Comparison of ENCODE assay signal across 16 cellular contexts in the genomic region with DNA sequence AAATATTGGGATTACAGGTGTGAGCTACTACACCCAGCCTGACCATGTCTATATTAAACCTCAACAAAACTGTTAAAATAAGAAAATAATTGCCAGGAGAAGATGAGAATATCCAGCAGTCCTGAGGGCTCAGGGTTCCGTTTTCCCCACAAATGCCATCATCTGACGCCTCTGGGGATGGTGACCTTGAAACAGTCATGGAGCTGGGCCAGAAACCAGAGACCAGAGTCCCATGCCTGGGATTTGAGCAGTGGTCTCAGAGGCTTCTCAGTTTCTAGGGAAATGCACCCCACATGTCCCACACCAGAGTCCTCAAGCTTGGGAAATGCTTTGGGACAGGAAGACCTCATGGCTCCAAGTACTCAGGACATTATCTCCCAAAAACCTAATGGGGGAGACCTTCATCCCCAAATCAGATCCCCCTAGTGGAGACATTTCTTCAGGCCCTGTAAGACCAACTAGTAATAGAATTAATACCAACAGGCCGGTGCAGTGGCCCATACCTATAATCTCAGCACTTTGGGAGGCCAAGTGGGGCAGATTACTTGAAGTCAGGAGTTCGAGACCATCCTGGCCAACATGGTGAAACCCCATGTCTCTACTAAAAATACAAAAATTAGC. TPM values are rescaled to one million over a fixed set of nuclear protein-coding genes. Genes with fewer than 3 reads are reported as not detected.
DNase-seq lines count a peak whose midpoint lies in the region; ATAC-seq and TF ChIP-seq lines count a peak whose summit lies in the region.
"Had no signal": no experiment of that assay in that cellular context is flagged by ENCODE, and none has a peak within 500 bp of the region (broad histone marks: within the 10 kb centered on the region; RNA-seq: fewer than 3 reads in every experiment).

No MANE protein-coding gene starts in this region.

- intact Hi-C loops in PC-9 (cut with micrococcal nuclease; ENCODE audit: unreplicated experiment): loop anchor here (10.0 kb wide), 1 partner anchor 138 kb away; the partner anchor contains the start of gene RPL18A

- no peak overlapping the region for H3K4me2 ChIP-seq in PC-9

- no peaks in the 10 kb centered on the region for H3K27me3 ChIP-seq in AG04450 (ENCODE audit: control insufficient read depth, insufficient read depth, low read length)
- no peaks in the 10 kb centered on the region for H3K27me3 ChIP-seq in PC-9 (ENCODE audit: insufficient read depth, low read depth)
- H3K27me3 ChIP-seq: Peyer's patch, transverse colon had no signal

- TF ChIP-seq CTCF in AG04450 (IDR thresholded peaks at IDR 0.05; ENCODE audit: low read depth, low read length) (peak; percentile 29), GM12874 (IDR thresholded peaks at IDR 0.05; ENCODE audit: insufficient read depth, low read depth, low read length) (0 out of 2 replicates have a peak, but pooled peaks have one; percentile 26), PC-9 (conservative IDR thresholded peaks at IDR 0.05) (peak; percentile 42; the same call in 1 of the 2 replicates), fibroblast of villous mesenchyme (IDR thresholded peaks at IDR 0.05; ENCODE audit: insufficient read depth, low read depth, low read length) (peak; percentile 6)

- H3K79me2 ChIP-seq in PC-9 (ENCODE audit: low read depth): peaks cover 18% of the 10 kb centered on the region

- CTCF ChIA-PET in AG04450 (lab: Charles Lee): interaction anchor here (1.0 kb wide), 1 partner anchor 67 kb away, joined by 4 read pairs; no protein-coding TSS in a partner anchor
- CTCF ChIA-PET in PC-9 (lab: Charles Lee): interaction anchor here (0.7 kb wide), 1 partner anchor 58 kb away, joined by 3 read pairs; no protein-coding TSS in a partner anchor

- H3K9me3 ChIP-seq in AG04450 (ENCODE audit: control insufficient read depth, insufficient read depth, low read length): no peaks in the 10 kb centered on the region; the same call in 1 of the 2 replicates
- no peaks in the 10 kb centered on the region for H3K9me3 ChIP-seq in PC-9 (ENCODE audit: insufficient read depth, low read depth)
- H3K9me3 ChIP-seq: Peyer's patch, transverse colon had no signal

- ATAC-seq in GM21737 (IDR thresholded peaks at IDR 0.05; ENCODE audit: unreplicated experiment): no peak

- H3K4me1 ChIP-seq in PC-9 (replicated peaks; ENCODE audit: insufficient read depth): peaks cover 31% of the 10 kb centered on the region

- no TSS peak for BruUV-seq in PC-9 (replicated peaks; lab: Mats Ljungman, UMichigan)

- DNase-seq in AG04450 (ENCODE audit: low read depth, low spot score) (no peak), PC-9 (no peak), fibroblast of villous mesenchyme (ENCODE audit: low read depth) (no peak), NCI-H2107 (lab: John Stamatoyannopoulos, UW) (no peak), NCI-H2029 treated with DMSO at 0.1 percent for 48 hours (lab: John Stamatoyannopoulos, UW) (no peak)
- DNase-seq in effector CD8-positive, alpha-beta T cell (lab: John Stamatoyannopoulos, UW): no peak
- DNase-seq: activated CD4-positive, alpha-beta T cell treated with anti-CD3 and anti-CD28 coated beads, Interleukin-2, amount 10 ng/mL, durations not matched to agents 7 days and 5 days; effector memory CD4-positive, alpha-beta T cell; NCI-H1092; Peyer's patch; stimulated activated CD4-positive, alpha-beta T cell treated with anti-CD3 and anti-CD28 coated beads, Interleukin-1b, Interleukin-23, amount 100 ng/mL, for 48 hours; stimulated activated CD8-positive, alpha-beta memory T cell treated with anti-CD3 and anti-CD28 coated beads, Interleukin-4, amount 100 ng/mL, for 48 hours; transverse colon had no signal

- H3K27ac ChIP-seq in AG04450 (ENCODE audit: low read depth, low read length): no peak overlapping the region
- no peak overlapping the region for H3K27ac ChIP-seq in PC-9
- H3K27ac ChIP-seq: Peyer's patch had no signal

- H2AFZ ChIP-seq in PC-9: no peak overlapping the region

- peaks cover 18% of the 10 kb centered on the region; the same call in 1 of the 2 replicates for H3F3A ChIP-seq in PC-9 (ENCODE audit: insufficient read depth, low read depth)

- H3K4me3 ChIP-seq in AG04450 (ENCODE audit: low read depth, low read length) (no peak overlapping the region), PC-9 (no peak overlapping the region), fibroblast of villous mesenchyme (ENCODE audit: low read depth, low read length) (no peak overlapping the region)
- H3K4me3 ChIP-seq: HAP-1, Peyer's patch, transverse colon had no signal

- POLR2A ChIA-PET in AG04450 (lab: Yijun Ruan, JAX): interaction anchor here (0.7 kb wide), 1 partner anchor 36 kb away, joined by 12 read pairs; no protein-coding TSS in a partner anchor
- POLR2A ChIA-PET in PC-9 (lab: Charles Lee; ENCODE audit: unreplicated experiment): no interaction called here

- H3K9me2 ChIP-seq in PC-9 (ENCODE audit: insufficient read depth): no peaks in the 10 kb centered on the region

- H4K20me1 ChIP-seq in PC-9 (ENCODE audit: insufficient read depth): peaks cover 17% of the 10 kb centered on the region

- H3K36me3 ChIP-seq in PC-9 (ENCODE audit: low read depth): no peaks in the 10 kb centered on the region
- H3K36me3 ChIP-seq: Peyer's patch, transverse colon had no signal

RNA-seq across cellular contexts. Expression of gene MAP1S, which starts 2.9 kb away (rescaled TPM):
- polyA plus RNA-seq in AG04450 (2011; rRNA removed): 8.2 and 14.3 TPM in 2 replicates
- polyA minus RNA-seq in AG04450 (2011; rRNA and poly(A)+ RNA removed): 24.8 and 32.0 TPM in 2 replicates
- total RNA-seq in PC-9 (2021) (74.6 and 86.9 TPM in 2 replicates), fibroblast of villous mesenchyme (14.8 and 15.1 TPM in 2 replicates)

RNA-seq across cellular contexts. Expression of gene UNC13A, which starts 28.3 kb away (rescaled TPM):
- polyA plus RNA-seq in AG04450 (2011; rRNA removed): 0.04 and 0.05 TPM in 2 replicates
- 0.05 and 0.17 TPM in 2 replicates for polyA minus RNA-seq in AG04450 (2011; rRNA and poly(A)+ RNA removed)
- total RNA-seq in PC-9 (2021) (0.17 and 0.20 TPM in 2 replicates), fibroblast of villous mesenchyme (under 0.01 and 0.64 TPM in 2 replicates)

RNA-seq across cellular contexts. Expression of gene FCHO1, which starts 34.9 kb away (rescaled TPM):
- polyA plus RNA-seq in AG04450 (2011; rRNA removed): 0.15 and 0.35 TPM in 2 replicates
- polyA minus RNA-seq in AG04450 (2011; rRNA and poly(A)+ RNA removed): 0.28 and 0.65 TPM in 2 replicates
- total RNA-seq in PC-9 (2021) (34.8 and 36.5 TPM in 2 replicates), fibroblast of villous mesenchyme (0.43 and 0.64 TPM in 2 replicates)

Comparison
In these comparisons a context has a peak if more than half of its experiments do, and no peak if none do; other contexts are left out.
1. RNA of gene FCHO1, which starts 34.9 kb away (total RNA-seq): 34.8 to 36.5 TPM in PC-9; 0.43 to 0.64 TPM in fibroblast of villous mesenchyme; every median in the first group is over 10 times any median in the second.
2. Peak in every context shown above with its lines, with median percentiles within 50 percentile points of each other: CTCF ChIP-seq.